In the genomic region with DNA sequence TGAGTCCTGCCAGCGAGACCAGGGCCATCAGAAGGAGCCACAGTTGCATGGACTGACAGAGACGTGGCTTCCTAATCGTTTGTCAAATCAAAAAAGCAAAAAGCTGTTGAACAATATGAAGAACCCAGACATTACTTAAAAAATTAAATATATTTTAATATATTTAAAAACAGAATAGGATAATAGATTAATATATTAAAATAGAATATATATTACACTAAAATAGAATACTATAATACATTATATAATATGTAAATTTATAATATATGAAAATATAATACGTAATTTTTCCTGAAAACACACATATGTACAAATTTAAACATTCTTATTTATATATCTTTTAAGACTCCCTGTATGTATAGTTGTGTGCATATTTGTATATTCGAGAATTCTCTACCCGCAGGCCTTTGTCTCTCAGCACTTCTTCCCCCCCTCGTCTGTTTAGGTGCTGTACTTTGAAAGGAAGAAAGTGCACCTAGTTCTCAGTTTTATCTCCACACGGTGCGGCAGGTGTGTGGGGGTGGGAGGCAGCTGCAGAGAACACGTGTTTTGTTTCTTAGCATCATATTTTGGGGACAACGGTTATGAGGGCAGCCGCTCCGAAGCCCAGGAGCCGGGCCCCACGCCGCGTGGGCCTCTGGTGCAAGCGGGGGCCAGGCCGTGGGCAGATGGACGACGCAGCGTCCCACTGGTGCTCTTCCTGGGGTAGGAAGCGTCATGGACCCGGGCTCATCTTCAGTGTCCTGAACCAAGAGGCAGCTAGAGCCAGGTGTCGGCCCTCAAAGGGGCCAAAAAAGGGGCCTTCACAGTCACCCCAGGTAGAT, we compare ENCODE assay signal across 22 cellular contexts.
"Had no signal": no experiment of that assay in that cellular context is flagged by ENCODE, and none has a peak within 500 bp of the region (broad histone marks: within the 10 kb centered on the region; RNA-seq: fewer than 3 reads in every experiment).

No MANE protein-coding gene starts in this region.

- H3K9ac ChIP-seq: neural progenitor cell had no signal

- FAIRE-seq: keratinocyte, small intestine had no signal

- H3K36me3 Mint-ChIP-seq: natural killer cell treated with Interleukin-12 subunit alpha and Interleukin-12 subunit beta and Interleukin-15 and Interleukin-18, amount 100 ng/mL, for 72 hours had no signal

- H3K27ac ChIP-seq: epithelial cell of prostate, esophagus muscularis mucosa, gastroesophageal sphincter, lower lobe of right lung, neural progenitor cell, right atrium auricular region, suprapubic skin, tibial artery, upper lobe of left lung, uterus had no signal

- H3K4me3 ChIP-seq: esophagus muscularis mucosa, gastroesophageal sphincter, left ventricle myocardium inferior, lower lobe of right lung, neural progenitor cell, right atrium auricular region, suprapubic skin, tibial artery, upper lobe of left lung, uterus had no signal

- DNase-seq: effector memory CD4-positive, alpha-beta T cell; glutamatergic neuron; immature natural killer cell; left cardiac atrium; left ventricle myocardium inferior; lower lobe of right lung; small intestine; stimulated activated CD4-positive, alpha-beta T cell treated with anti-CD3 and anti-CD28 coated beads, Interleukin-2, amount 100 ng/mL, for 48 hours; stimulated activated naive CD4-positive, alpha-beta T cell treated with Interleukin-2 at 50 U/mL for 16 hours; tibial artery; upper lobe of left lung; uterus had no signal

- ATAC-seq: gastroesophageal sphincter; left cardiac atrium; lower lobe of right lung; natural killer cell treated with Interleukin-12 subunit alpha and Interleukin-12 subunit beta and Interleukin-15 and Interleukin-18, amount 100 ng/mL, for 72 hours had no signal

- H3K4me2 ChIP-seq: neural progenitor cell had no signal

- H3K9me3 Mint-ChIP-seq: immature natural killer cell; natural killer cell treated with Interleukin-12 subunit alpha and Interleukin-12 subunit beta and Interleukin-15 and Interleukin-18, amount 100 ng/mL, for 72 hours had no signal

- H3K4me1 ChIP-seq: gastroesophageal sphincter, neural progenitor cell, suprapubic skin, uterus had no signal

- H3K27me3 ChIP-seq: esophagus muscularis mucosa, gastroesophageal sphincter, neural progenitor cell, right atrium auricular region, suprapubic skin, tibial artery, upper lobe of left lung, uterus had no signal

- H3K27ac Mint-ChIP-seq: immature natural killer cell; memory B cell; mesothelial cell of epicardium; natural killer cell treated with Interleukin-12 subunit alpha and Interleukin-12 subunit beta and Interleukin-15 and Interleukin-18, amount 100 ng/mL, for 72 hours; neural progenitor cell had no signal

- H3K36me3 ChIP-seq: neural progenitor cell, uterus had no signal

- H3K9me3 ChIP-seq: esophagus muscularis mucosa, gastroesophageal sphincter, left ventricle myocardium inferior, lower lobe of right lung, suprapubic skin, upper lobe of left lung, uterus had no signal
